In genomic region chr1:20521960-20522861, GRCh38 we compare ENCODE assay signal across 8 cellular contexts. TPM values are rescaled to one million over a fixed set of nuclear protein-coding genes. Genes with fewer than 3 reads are reported as not detected.
A peak's percentile ranks its signal among the peaks of the same experiment; 100 is the strongest.
DNase-seq lines count a peak whose midpoint lies in the region; ATAC-seq and TF ChIP-seq lines count a peak whose summit lies in the region.

No MANE protein-coding gene starts in this region.

- H3K4me1 ChIP-seq in HAP-1 = no peaks in the 10 kb centered on the region

- intact Hi-C loops in activated CD4-positive, alpha-beta T cell treated with anti-CD3 and anti-CD28 coated beads, Interleukin-2, amount 10 ng/mL, durations not matched to agents 24 days and 14 days (cut with micrococcal nuclease) = loop anchor here (1.0 kb wide), 1 partner anchor 118 kb away; no protein-coding TSS in a partner anchor
- intact Hi-C loops in lower leg skin (cut with DNase I; ENCODE audit: low total_unique reads) = loop anchor here (5.0 to 10.0 kb wide), 2 partner anchors 110 to 673 kb away; partner anchors contain the start of gene PINK1

- no peaks in the 10 kb centered on the region for H3K9me3 Mint-ChIP-seq in activated CD4-positive, alpha-beta T cell treated with anti-CD3 and anti-CD28 coated beads, Interleukin-2, amount 10 ng/mL, durations not matched to agents 24 days and 14 days

- no peaks in the 10 kb centered on the region for H3K9me3 ChIP-seq in HAP-1

- no peaks in the 10 kb centered on the region for H3K36me3 Mint-ChIP-seq in activated CD4-positive, alpha-beta T cell treated with anti-CD3 and anti-CD28 coated beads, Interleukin-2, amount 10 ng/mL, durations not matched to agents 24 days and 14 days (ENCODE audit: low read depth)

- H3K4me1 Mint-ChIP-seq in activated CD4-positive, alpha-beta T cell treated with anti-CD3 and anti-CD28 coated beads, Interleukin-2, amount 10 ng/mL, durations not matched to agents 24 days and 14 days = peaks cover 3% of the 10 kb centered on the region

- peak; percentile 67 for DNase-seq in AG10803 (ENCODE audit: low read depth)
- peak; percentile 64 to 93 for DNase-seq in HAP-1 (ENCODE audit: low spot score in 2 of 2)
- DNase-seq in NCI-H524 (lab: John Stamatoyannopoulos, UW) = peak; percentile 80 to 81
- peak; percentile 91 for DNase-seq in activated CD4-positive, alpha-beta T cell treated with anti-CD3 and anti-CD28 coated beads, Interleukin-2, amount 10 ng/mL, durations not matched to agents 24 days and 14 days
- DNase-seq in dermis microvascular lymphatic vessel endothelial cell (ENCODE audit: low read depth in 2 of 2) = peak; percentile 35 to 67
- DNase-seq in lower leg skin (ENCODE audit: low spot score in 2 of 2) = peak; percentile 80 to 93
- peak; percentile 54 to 64 for DNase-seq in stimulated activated CD4-positive, alpha-beta T cell treated with anti-CD3 and anti-CD28 coated beads, Interleukin-4, amount 100 ng/mL, for 48 hours (ENCODE audit: low read depth in 2 of 2)

- TF ChIP-seq CTCF in AG10803 (conservative IDR thresholded peaks at IDR 0.05; ENCODE audit: low read length) (peak; percentile 97), lower leg skin (IDR thresholded peaks at IDR 0.05) (peak in 2 of 3 donors; percentile 26 to 71)

- in situ Hi-C loops in HAP-1 (cut with MboI; ENCODE audit: low sequenced_read_pairs) = loop anchor here (5.0 kb wide), 1 partner anchor 115 kb away; no protein-coding TSS in a partner anchor

- TF ChIP-seq POLR2A in lower leg skin (IDR thresholded peaks at IDR 0.05) = no peak

- no peak for ATAC-seq in GM21825 (IDR thresholded peaks at IDR 0.05; ENCODE audit: unreplicated experiment)

- no peaks in the 10 kb centered on the region for H3K36me3 ChIP-seq in HAP-1 (replicated peaks)

- 17 to 22% methylated on average over 17 of the region's 17 CpGs for WGBS in lower leg skin, 2 donors

- H3K27ac Mint-ChIP-seq in activated CD4-positive, alpha-beta T cell treated with anti-CD3 and anti-CD28 coated beads, Interleukin-2, amount 10 ng/mL, durations not matched to agents 24 days and 14 days = no peak overlapping the region

- peaks cover 11% of the 10 kb centered on the region for H3K27me3 Mint-ChIP-seq in activated CD4-positive, alpha-beta T cell treated with anti-CD3 and anti-CD28 coated beads, Interleukin-2, amount 10 ng/mL, durations not matched to agents 24 days and 14 days

- H3K4me3 Mint-ChIP-seq in activated CD4-positive, alpha-beta T cell treated with anti-CD3 and anti-CD28 coated beads, Interleukin-2, amount 10 ng/mL, durations not matched to agents 24 days and 14 days = no peak overlapping the region

- H3K27me3 ChIP-seq in HAP-1 (ENCODE audit: low read depth) = peaks cover 13% of the 10 kb centered on the region; the same call in 1 of the 2 replicates

- H3K4me3 ChIP-seq in AG10803 (ENCODE audit: low read length) (peak overlapping the region; percentile 34), HAP-1 (no peak overlapping the region), lower leg skin (ENCODE audit: low read depth, poor library complexity, severe bottlenecking) (no peak overlapping the region)

RNA-seq across cellular contexts. Expression of gene MUL1, which starts 14.3 kb away (rescaled TPM):
- total RNA-seq in activated CD4-positive, alpha-beta T cell treated with anti-CD3 and anti-CD28 coated beads, Interleukin-2, amount 10 ng/mL, durations not matched to agents 24 days and 14 days = 19.1 and 19.4 TPM in 2 replicates
- 18.4 and 31.1 TPM in 2 replicates for total RNA-seq in dermis microvascular lymphatic vessel endothelial cell
- total RNA-seq in lower leg skin = 10 to 100 TPM; 32.7 to 46.2 (median 37.4) TPM

RNA-seq across cellular contexts. Expression of gene FAM43B, which starts 30.2 kb away (rescaled TPM):
- not detected in 2 replicates for total RNA-seq in activated CD4-positive, alpha-beta T cell treated with anti-CD3 and anti-CD28 coated beads, Interleukin-2, amount 10 ng/mL, durations not matched to agents 24 days and 14 days
- total RNA-seq in dermis microvascular lymphatic vessel endothelial cell (under 0.01 TPM in 1 of 2 replicates, not detected in the other), lower leg skin (under 1 TPM in 2 of 4 donors, not detected in 2; 0.15 to 0.62 TPM)

RNA-seq across cellular contexts. Expression of gene CAMK2N1, which starts 36.2 kb away (rescaled TPM):
- 1.3 and 1.8 TPM in 2 replicates for total RNA-seq in activated CD4-positive, alpha-beta T cell treated with anti-CD3 and anti-CD28 coated beads, Interleukin-2, amount 10 ng/mL, durations not matched to agents 24 days and 14 days
- 0.76 and 1.0 TPM in 2 replicates for total RNA-seq in dermis microvascular lymphatic vessel endothelial cell
- total RNA-seq in lower leg skin = 10 to 100 TPM in 2 of 4 donors, 1 to 10 TPM in 2; 3.8 to 13.3 (median 8.4) TPM
